ENCODE assay signal across 11 cellular contexts in genomic region chr3:33218072-33218445, GRCh38. TPM values are rescaled to one million over a fixed set of nuclear protein-coding genes. Genes with fewer than 3 reads are reported as not detected.
DNase-seq lines count a peak whose midpoint lies in the region; ATAC-seq and TF ChIP-seq lines count a peak whose summit lies in the region.
"Had no signal": no experiment of that assay in that cellular context is flagged by ENCODE, and none has a peak within 500 bp of the region (broad histone marks: within the 10 kb centered on the region; RNA-seq: fewer than 3 reads in every experiment).

No MANE protein-coding gene starts in this region.

- DNase-seq in GM06990 (ENCODE audit: extremely low read depth, insufficient read length) (no peak), SK-N-DZ (ENCODE audit: low spot score) (peak; percentile 69), foreskin melanocyte (peak; percentile 31), gastrocnemius medialis (no peak), NCI-H1105 (lab: John Stamatoyannopoulos, UW) (no peak)
- DNase-seq in activated CD4-positive, CD25-positive, alpha-beta regulatory T cell (lab: John Stamatoyannopoulos, UW), result no peak
- DNase-seq: NCI-H187 treated with DMSO at 0.1 percent for 48 hours had no signal

- H3K36me3 ChIP-seq in GM06990 (ENCODE audit: control insufficient read depth, insufficient read depth, low read length) (no peaks in the 10 kb centered on the region), gastrocnemius medialis (no peaks in the 10 kb centered on the region)

- no peak for TF ChIP-seq POLR2A in gastrocnemius medialis (IDR thresholded peaks at IDR 0.05)

- TF ChIP-seq CTCF in GM06990 (IDR thresholded peaks at IDR 0.05; ENCODE audit: insufficient read depth, low read length, poor library complexity, severe bottlenecking), result no peak
- TF ChIP-seq CTCF in gastrocnemius medialis (IDR thresholded peaks at IDR 0.05 in 4 of 5, conservative IDR thresholded peaks at IDR 0.05 in 1 of 5), result no peak

- ATAC-seq in gastrocnemius medialis (no peak), GM21723 (IDR thresholded peaks at IDR 0.05; ENCODE audit: unreplicated experiment) (no peak), GM19035 (IDR thresholded peaks at IDR 0.05; ENCODE audit: unreplicated experiment) (no peak)

- no peaks in the 10 kb centered on the region for H3K9me3 ChIP-seq in gastrocnemius medialis

- in situ Hi-C loops in gastrocnemius medialis (cut with MboI; ENCODE audit: low sequenced_read_pairs in 4 of 4), result no loop called here

- intact Hi-C loops in gastrocnemius medialis (cut with DNase I; ENCODE audit: low total_unique reads), result no loop called here

- peak overlapping the region; percentile 49 for H3K4me3 ChIP-seq in GM06990 (replicated peaks; ENCODE audit: low read depth, low read length)
- peak overlapping the region; percentile 42 to 57 (median 46) for H3K4me3 ChIP-seq in gastrocnemius medialis

- H3K4me1 ChIP-seq in gastrocnemius medialis, result peaks cover 5% of the 10 kb centered on the region in 2 donors

- H3K27ac ChIP-seq in gastrocnemius medialis, result no peak overlapping the region
- H3K27ac ChIP-seq: VCaP had no signal

- H3K27me3 ChIP-seq in GM06990 (replicated peaks; ENCODE audit: control insufficient read depth, insufficient read depth, low read length) (peaks cover 2% of the 10 kb centered on the region; the same call in 1 of the 2 replicates), gastrocnemius medialis (peaks cover 5 to 26% (median 7%) of the 10 kb centered on the region in 3 donors)

RNA-seq across cellular contexts. Expression of gene SUSD5, which starts 0.6 kb away (rescaled TPM):
- polyA plus RNA-seq in SK-N-DZ (2014; cell fraction: cytosol; rRNA removed), result 9.2 and 10.2 TPM in 2 replicates
- polyA plus RNA-seq in SK-N-DZ (2014; cell fraction: nucleus; rRNA removed), result 2.0 and 3.4 TPM in 2 replicates
- total RNA-seq in gastrocnemius medialis, result 1 to 10 TPM in 2 of 4 donors, under 1 TPM in 2; 0.55 to 2.2 (median 1.1) TPM
- total RNA-seq: natural killer cell treated with Interleukin-12 subunit alpha and Interleukin-12 subunit beta and Interleukin-15 and Interleukin-18, amount 100 ng/mL, for 72 hours had no signal

RNA-seq across cellular contexts. Expression of gene FBXL2, which starts 59.2 kb away (rescaled TPM):
- 11.6 and 12.9 TPM in 2 replicates for polyA plus RNA-seq in SK-N-DZ (2014; cell fraction: cytosol; rRNA removed)
- 44.3 and 53.8 TPM in 2 replicates for polyA plus RNA-seq in SK-N-DZ (2014; cell fraction: nucleus; rRNA removed)
- 1 to 10 TPM in 1 of 4 donors, under 1 TPM in 2, not detected in 1; 0.24 to 1.9 (median 0.82) TPM for total RNA-seq in gastrocnemius medialis
- total RNA-seq: natural killer cell treated with Interleukin-12 subunit alpha and Interleukin-12 subunit beta and Interleukin-15 and Interleukin-18, amount 100 ng/mL, for 72 hours had no signal

Comparison
In these comparisons a context has a peak if more than half of its experiments do, and no peak if none do; other contexts are left out.
1. DNase-seq: peak in SK-N-DZ (single experiment) and foreskin melanocyte (single experiment); none in GM06990 (single experiment), gastrocnemius medialis (0 of 2), activated CD4-positive, CD25-positive, alpha-beta regulatory T cell (0 of 4) and NCI-H1105 (single experiment).